Comparison of ENCODE assay signal across 13 cellular contexts in the genomic region with DNA sequence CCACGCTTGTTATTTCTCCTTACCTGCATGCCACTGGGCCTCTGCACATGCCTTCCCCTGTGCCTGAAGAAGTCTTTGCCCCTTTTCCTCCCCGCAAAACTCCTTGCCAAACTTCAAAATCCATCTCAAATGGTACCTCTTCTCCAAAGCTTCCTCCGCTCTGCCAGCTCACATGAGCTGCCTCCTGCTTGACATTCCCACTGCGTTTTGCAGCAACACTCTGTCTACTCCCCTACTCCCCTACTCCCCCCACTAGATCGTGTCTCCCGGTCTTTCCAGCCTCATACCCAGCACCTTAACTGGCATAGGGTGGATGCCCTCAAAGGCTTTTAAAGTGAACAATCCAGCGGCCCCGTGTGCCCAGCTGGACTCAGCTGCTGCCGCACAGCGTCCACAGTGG.
DNase-seq lines count a peak whose midpoint lies in the region; ATAC-seq and TF ChIP-seq lines count a peak whose summit lies in the region.
"Had no signal": no experiment of that assay in that cellular context is flagged by ENCODE, and none has a peak within 500 bp of the region (broad histone marks: within the 10 kb centered on the region; RNA-seq: fewer than 3 reads in every experiment).

No MANE protein-coding gene starts in this region.

- CTCF ChIA-PET in activated CD4-positive, alpha-beta T cell treated with anti-CD3 and anti-CD28 coated beads, Interleukin-2, amount 10 ng/mL, durations not matched to agents 7 days and 5 days (lab: Charles Lee) = no interaction called here

- no peaks in the 10 kb centered on the region for H3K36me3 Mint-ChIP-seq in H9 (ENCODE audit: insufficient read depth in 1 of 3, low read depth in 3 of 3)
- H3K36me3 Mint-ChIP-seq in chondrocyte (ENCODE audit: low read depth) = peaks cover 4% of the 10 kb centered on the region
- no peaks in the 10 kb centered on the region for H3K36me3 Mint-ChIP-seq in activated CD4-positive, alpha-beta T cell treated with anti-CD3 and anti-CD28 coated beads, Interleukin-2, amount 10 ng/mL, durations not matched to agents 7 days and 5 days (ENCODE audit: low read depth)

- H3K4me3 ChIP-seq in lung (no peak overlapping the region), stomach smooth muscle (ENCODE audit: low read length in 2 of 2) (peak overlapping the region; percentile 39 to 99)

- no peaks in the 10 kb centered on the region for H3K23me2 ChIP-seq in H9 (ENCODE audit: insufficient read length, low read depth, low read length, poor library complexity, severe bottlenecking)

- no peaks in the 10 kb centered on the region; a peak in 1 of 5 replicates for H3K9me3 Mint-ChIP-seq in H9
- no peaks in the 10 kb centered on the region for H3K9me3 Mint-ChIP-seq in chondrocyte (ENCODE audit: low read depth)
- no peaks in the 10 kb centered on the region for H3K9me3 Mint-ChIP-seq in activated CD4-positive, alpha-beta T cell treated with anti-CD3 and anti-CD28 coated beads, Interleukin-2, amount 10 ng/mL, durations not matched to agents 7 days and 5 days
- no peaks in the 10 kb centered on the region for H3K9me3 Mint-ChIP-seq in stimulated activated naive CD8-positive, alpha-beta T cell treated with anti-CD3 and anti-CD28 coated beads, Interleukin-15, amount 100 ng/mL, for 72 hours

- no peak overlapping the region for H3T11ph ChIP-seq in H9 (ENCODE audit: low read length)

- peaks cover 1% of the 10 kb centered on the region; the same call in 1 of the 2 replicates for H3K27me3 Mint-ChIP-seq in H9 (ENCODE audit: low read depth)
- no peaks in the 10 kb centered on the region for H3K27me3 Mint-ChIP-seq in chondrocyte (ENCODE audit: low read depth)
- H3K27me3 Mint-ChIP-seq in activated CD4-positive, alpha-beta T cell treated with anti-CD3 and anti-CD28 coated beads, Interleukin-2, amount 10 ng/mL, durations not matched to agents 7 days and 5 days = peaks cover 13% of the 10 kb centered on the region
- peaks cover 35% of the 10 kb centered on the region for H3K27me3 Mint-ChIP-seq in stimulated activated naive CD8-positive, alpha-beta T cell treated with anti-CD3 and anti-CD28 coated beads, Interleukin-15, amount 100 ng/mL, for 72 hours

- H2BK120ac ChIP-seq in H9 (ENCODE audit: low read depth, low read length, poor library complexity, severe bottlenecking) = no peak overlapping the region

- no peak overlapping the region for H3K23ac ChIP-seq in H9 (ENCODE audit: insufficient read length, low read depth, low read length)

- no peaks in the 10 kb centered on the region for H3K79me2 ChIP-seq in H9 (ENCODE audit: insufficient read depth, low read length)

- H4K91ac ChIP-seq in H9 (ENCODE audit: insufficient read length, low read depth, low read length) = no peak overlapping the region

- no peak overlapping the region for H2BK12ac ChIP-seq in H9 (ENCODE audit: insufficient read length, low read depth, low read length)

- H3K4me3 Mint-ChIP-seq in H9 = no peak overlapping the region
- peak overlapping the region; percentile 47 for H3K4me3 Mint-ChIP-seq in chondrocyte (ENCODE audit: unreplicated experiment)
- no peak overlapping the region for H3K4me3 Mint-ChIP-seq in activated CD4-positive, alpha-beta T cell treated with anti-CD3 and anti-CD28 coated beads, Interleukin-2, amount 10 ng/mL, durations not matched to agents 7 days and 5 days
- no peak overlapping the region for H3K4me3 Mint-ChIP-seq in stimulated activated naive CD8-positive, alpha-beta T cell treated with anti-CD3 and anti-CD28 coated beads, Interleukin-15, amount 100 ng/mL, for 72 hours

- no peak overlapping the region for H2BK5ac ChIP-seq in H9 (ENCODE audit: insufficient read length, low read length)

- H3K4ac ChIP-seq in H9 (ENCODE audit: low read depth, low read length) = no peak overlapping the region

- peaks cover 0 to 11% of the 10 kb centered on the region in 2 donors for H3K36me3 ChIP-seq in lung (ENCODE audit: control insufficient read depth in 2 of 2, insufficient read depth in 2 of 2, low read length in 2 of 2)
- peaks cover 9% of the 10 kb centered on the region in 2 donors for H3K36me3 ChIP-seq in stomach smooth muscle (ENCODE audit: control insufficient read depth in 2 of 2, insufficient read depth in 2 of 2, low read length in 2 of 2)

- no peak overlapping the region for H2AFZ ChIP-seq in H9 (ENCODE audit: low read length)

- WGBS in H9 (ENCODE audit: extremely low coverage, insufficient read length, low lambda C conversion rate) = no CpG with 5 or more reads among the region's 10 CpGs
- 47 to 70% methylated on average over 10 of the region's 10 CpGs for WGBS in lung, 2 donors

- peaks cover 24% of the 10 kb centered on the region; the same call in 1 of the 2 replicates for H3K4me1 ChIP-seq in H9 (ENCODE audit: insufficient read depth, low read length)
- H3K4me1 ChIP-seq in lung (ENCODE audit: control insufficient read depth in 2 of 2, insufficient read depth in 2 of 2, low read length in 2 of 2) = peaks cover 31 to 73% of the 10 kb centered on the region in 2 donors
- peaks cover 100% of the 10 kb centered on the region for H3K4me1 ChIP-seq in stomach smooth muscle (ENCODE audit: control insufficient read depth, insufficient read depth, low read length)

- no peak overlapping the region for H3K56ac ChIP-seq in H9 (ENCODE audit: insufficient read length, low read depth, low read length)

- no peak overlapping the region for H3K14ac ChIP-seq in H9 (ENCODE audit: insufficient read depth, low read length)

- DNase-seq in H9 (no peak), chondrocyte (ENCODE audit: low spot score) (peak; percentile 13), lung (ENCODE audit: low spot score) (no peak), NCI-H1930 (lab: John Stamatoyannopoulos, UW) (no peak)
- DNase-seq in activated CD4-positive, alpha-beta T cell treated with anti-CD3 and anti-CD28 coated beads, Interleukin-2, amount 10 ng/mL, durations not matched to agents 7 days and 5 days = no peak
- no peak for DNase-seq in stimulated activated naive CD8-positive, alpha-beta T cell treated with anti-CD3 and anti-CD28 coated beads, Interleukin-15, amount 100 ng/mL, for 72 hours
- DNase-seq: activated T-cell treated with anti-CD3 and anti-CD28 coated beads for 4 hours, C1 segment of cervical spinal cord, NCI-H1092 treated with DMSO at 0.1 percent for 48 hours, NCI-H526 treated with DMSO at 0.1 percent for 48 hours had no signal

- no peak overlapping the region for H3K18ac ChIP-seq in H9 (ENCODE audit: insufficient read length, low read depth, low read length)

- H3K27ac Mint-ChIP-seq in H9 (peak overlapping the region; percentile 17 to 32 (median 17); a peak in 5 of 7 replicates), chondrocyte (ENCODE audit: unreplicated experiment) (peak overlapping the region; percentile 95)
- no peak overlapping the region for H3K27ac Mint-ChIP-seq in activated CD4-positive, alpha-beta T cell treated with anti-CD3 and anti-CD28 coated beads, Interleukin-2, amount 10 ng/mL, durations not matched to agents 7 days and 5 days
- no peak overlapping the region for H3K27ac Mint-ChIP-seq in stimulated activated naive CD8-positive, alpha-beta T cell treated with anti-CD3 and anti-CD28 coated beads, Interleukin-15, amount 100 ng/mL, for 72 hours

- no peak overlapping the region for H3K4me2 ChIP-seq in H9 (ENCODE audit: insufficient read depth, insufficient read length, low read length)

- no peak overlapping the region for H2BK20ac ChIP-seq in H9 (ENCODE audit: low read depth, low read length, poor library complexity, severe bottlenecking)

- no peaks in the 10 kb centered on the region for H3K9me3 ChIP-seq in H9 (ENCODE audit: control insufficient read depth, low read depth, low read length)
- no peaks in the 10 kb centered on the region for H3K9me3 ChIP-seq in lung (ENCODE audit: control insufficient read depth in 2 of 2, insufficient read depth in 1 of 2, low read length in 1 of 2)
- H3K9me3 ChIP-seq in stomach smooth muscle (ENCODE audit: control insufficient read depth in 2 of 2, low read length in 2 of 2) = no peaks in the 10 kb centered on the region

- no peaks in the 10 kb centered on the region for H4K20me1 ChIP-seq in H9 (ENCODE audit: control insufficient read depth, insufficient read depth, insufficient read length)

- H4K5ac ChIP-seq in H9 (ENCODE audit: insufficient read length, low read depth, low read length) = no peak overlapping the region

- H3K27ac ChIP-seq in H9 (ENCODE audit: insufficient read length, low read depth, low read length) (no peak overlapping the region), lung (ENCODE audit: low read depth in 1 of 2, low read length in 1 of 2) (peak overlapping the region; percentile 95), stomach smooth muscle (ENCODE audit: low read length) (peak overlapping the region; percentile 99)

- POLR2A ChIA-PET in activated CD4-positive, alpha-beta T cell treated with anti-CD3 and anti-CD28 coated beads, Interleukin-2, amount 10 ng/mL, durations not matched to agents 7 days and 5 days (lab: Charles Lee) = no interaction called here

- peaks cover 45 to 52% of the 10 kb centered on the region in 2 experiments for H3K4me1 Mint-ChIP-seq in H9
- H3K4me1 Mint-ChIP-seq in chondrocyte (ENCODE audit: low read depth) = peaks cover 97% of the 10 kb centered on the region
- peaks cover 21% of the 10 kb centered on the region for H3K4me1 Mint-ChIP-seq in activated CD4-positive, alpha-beta T cell treated with anti-CD3 and anti-CD28 coated beads, Interleukin-2, amount 10 ng/mL, durations not matched to agents 7 days and 5 days
- no peaks in the 10 kb centered on the region for H3K4me1 Mint-ChIP-seq in stimulated activated naive CD8-positive, alpha-beta T cell treated with anti-CD3 and anti-CD28 coated beads, Interleukin-15, amount 100 ng/mL, for 72 hours

- H3K9ac ChIP-seq in H9 (ENCODE audit: extremely low read depth, insufficient read length, low read length) = no peak overlapping the region
- H3K9ac ChIP-seq in stomach smooth muscle (ENCODE audit: low read length in 2 of 2) = peak overlapping the region; percentile 76 to 98

- H2AK5ac ChIP-seq in H9 (ENCODE audit: insufficient read length, low read length) = no peak overlapping the region

- H2BK15ac ChIP-seq in H9 (ENCODE audit: low read depth, low read length) = no peak overlapping the region

- TF ChIP-seq CTCF in H9 (conservative IDR thresholded peaks at IDR 0.05) = no peak
- no peak for TF ChIP-seq CTCF in chondrocyte (IDR thresholded peaks at IDR 0.05)
- TF ChIP-seq CTCF in lung (IDR thresholded peaks at IDR 0.05; ENCODE audit: control extremely low read depth, extremely low read depth) = no peak

- no peaks in the 10 kb centered on the region for H3K79me1 ChIP-seq in H9 (ENCODE audit: insufficient read depth, low read depth, low read length, poor library complexity, severe bottlenecking)

- ATAC-seq in lung (ENCODE audit: insufficient read depth, low FRiP score) (no peak), HG02885 (IDR thresholded peaks at IDR 0.05; ENCODE audit: poor library complexity, unreplicated experiment) (no peak)
- no peak for ATAC-seq in stimulated activated naive CD8-positive, alpha-beta T cell treated with anti-CD3 and anti-CD28 coated beads, Interleukin-15, amount 100 ng/mL, for 72 hours
- ATAC-seq: esophagus mucosa had no signal

- no peaks in the 10 kb centered on the region for H3K27me3 ChIP-seq in H9 (ENCODE audit: insufficient read depth, low read length)
- H3K27me3 ChIP-seq in lung (ENCODE audit: control insufficient read depth, insufficient read depth) = no peaks in the 10 kb centered on the region
- H3K27me3 ChIP-seq in stomach smooth muscle (ENCODE audit: control insufficient read depth in 1 of 2, insufficient read depth in 2 of 2, low read length in 2 of 2) = no peaks in the 10 kb centered on the region

- no peak overlapping the region for H4K8ac ChIP-seq in H9 (replicated peaks; ENCODE audit: insufficient read length, low read depth, low read length)

Comparison
In these comparisons a context has a peak if more than half of its experiments do, and no peak if none do; other contexts are left out.
1. H3K27ac Mint-ChIP-seq: peak in H9 (3 of 3) and chondrocyte (single experiment); none in activated CD4-positive, alpha-beta T cell treated with anti-CD3 and anti-CD28 coated beads, Interleukin-2, amount 10 ng/mL, durations not matched to agents 7 days and 5 days (single experiment) and stimulated activated naive CD8-positive, alpha-beta T cell treated with anti-CD3 and anti-CD28 coated beads, Interleukin-15, amount 100 ng/mL, for 72 hours (0 of 2).